Comparison of ENCODE assay signal across 8 cellular contexts in the genomic region with DNA sequence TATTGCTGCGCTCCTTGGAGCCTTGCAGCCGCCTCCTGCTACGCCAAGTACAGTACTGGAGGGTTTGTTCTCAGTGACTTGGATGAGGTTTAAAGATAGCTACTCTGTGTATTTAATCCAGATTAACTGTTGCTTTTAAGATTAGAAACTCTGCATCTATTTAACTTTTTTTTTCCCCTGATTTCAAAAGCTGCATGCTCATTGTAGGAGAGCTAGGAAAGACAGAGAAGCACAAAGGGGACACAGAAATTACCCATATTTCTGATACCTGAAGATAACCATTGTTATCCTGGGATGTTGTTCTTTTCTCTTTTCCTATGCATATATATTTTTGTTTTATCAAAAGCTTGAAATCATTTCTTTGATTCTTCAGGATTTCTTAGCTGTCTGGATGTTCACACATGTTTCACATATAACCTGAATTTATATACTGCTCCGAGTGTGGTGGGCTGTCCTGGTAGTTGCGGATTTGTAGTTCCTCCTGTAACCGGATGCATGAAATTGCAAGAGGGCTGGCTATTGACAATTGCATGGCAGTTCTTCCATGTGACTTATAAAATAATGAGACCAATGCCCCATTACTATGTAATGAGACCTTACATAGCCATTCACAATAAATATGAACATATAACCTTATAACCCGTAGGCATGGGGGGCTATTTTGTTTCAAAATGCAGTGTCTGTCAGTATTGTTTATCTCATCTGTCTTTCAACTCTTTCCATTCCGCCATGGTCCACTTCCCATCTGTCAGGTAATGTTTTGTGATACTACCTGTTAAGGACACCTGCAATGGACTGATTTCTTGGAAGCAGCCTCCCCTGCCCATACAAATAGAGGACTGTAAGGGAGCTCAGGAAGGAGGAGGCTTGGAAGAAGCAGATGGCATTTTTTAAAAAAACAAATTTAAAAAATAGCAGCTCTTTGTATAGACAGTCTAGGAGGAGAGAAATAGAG. TPM values are rescaled to one million over a fixed set of nuclear protein-coding genes. Genes with fewer than 3 reads are reported as not detected.
A peak's percentile ranks its signal among the peaks of the same experiment; 100 is the strongest.
DNase-seq lines count a peak whose midpoint lies in the region; ATAC-seq and TF ChIP-seq lines count a peak whose summit lies in the region.

No MANE protein-coding gene starts in this region.

- H3K36me3 ChIP-seq in MG63 (no peaks in the 10 kb centered on the region), kidney epithelial cell (ENCODE audit: control insufficient read depth, insufficient read depth, low read length) (no peaks in the 10 kb centered on the region), subcutaneous abdominal adipose tissue (ENCODE audit: control insufficient read depth in 5 of 5, insufficient read depth in 5 of 5, low read length in 5 of 5) (no peaks in the 10 kb centered on the region)

- H3K27ac ChIP-seq in subcutaneous abdominal adipose tissue (ENCODE audit: low read depth, low read length): peak overlapping the region; percentile 41

- TF ChIP-seq CTCF in astrocyte of the cerebellum (IDR thresholded peaks at IDR 0.05; ENCODE audit: low read depth, low read length, missing control alignments) (no peak), kidney epithelial cell (IDR thresholded peaks at IDR 0.05; ENCODE audit: insufficient read depth, low read length, poor library complexity, severe bottlenecking) (no peak)

- no peaks in the 10 kb centered on the region for H3K9me3 ChIP-seq in MG63
- no peaks in the 10 kb centered on the region for H3K9me3 ChIP-seq in subcutaneous abdominal adipose tissue (ENCODE audit: control insufficient read depth in 5 of 5, low read length in 5 of 5)

- in situ Hi-C loops in astrocyte of the cerebellum (cut with HindIII; ENCODE audit: low sequenced_read_pairs): no loop called here

- ATAC-seq in GM21619 (IDR thresholded peaks at IDR 0.05; ENCODE audit: unreplicated experiment) (no peak), HG02938 (IDR thresholded peaks at IDR 0.05; ENCODE audit: unreplicated experiment) (no peak)

- peak; percentile 45 for DNase-seq in DMS 273 (lab: John Stamatoyannopoulos, UW; ENCODE audit: unreplicated experiment)
- DNase-seq in MG63: no peak
- DNase-seq in astrocyte of the cerebellum (ENCODE audit: low read depth): no peak
- DNase-seq in kidney epithelial cell (ENCODE audit: low read depth): no peak
- no peak for DNase-seq in NCI-H1436 treated with DMSO at 0.1 percent for 48 hours (lab: John Stamatoyannopoulos, UW)

- H3K27me3 ChIP-seq in MG63 (peaks cover 2% of the 10 kb centered on the region; the same call in 1 of the 2 replicates), kidney epithelial cell (ENCODE audit: control insufficient read depth, insufficient read depth, low read length) (no peaks in the 10 kb centered on the region), subcutaneous abdominal adipose tissue (ENCODE audit: control insufficient read depth in 5 of 5, insufficient read depth in 4 of 5, low read length in 5 of 5) (no peaks in the 10 kb centered on the region)

- peak overlapping the region; percentile 75 for H3K4me3 ChIP-seq in MG63
- H3K4me3 ChIP-seq in astrocyte of the cerebellum (ENCODE audit: low read depth, low read length): peak overlapping the region; percentile 76
- peak overlapping the region; percentile 67 for H3K4me3 ChIP-seq in kidney epithelial cell (ENCODE audit: low read depth, low read length)
- peak overlapping the region; percentile 78 to 93 (median 82) for H3K4me3 ChIP-seq in subcutaneous abdominal adipose tissue (ENCODE audit: low read depth in 1 of 5, low read length in 5 of 5)

- peaks cover 0 to 25% (median 15%) of the 10 kb centered on the region in 5 donors for H3K4me1 ChIP-seq in subcutaneous abdominal adipose tissue (ENCODE audit: control insufficient read depth in 5 of 5, insufficient read depth in 5 of 5, low read length in 5 of 5)

- peak overlapping the region in 3 of 5 donors; percentile 72 to 86 (median 73) for H3K9ac ChIP-seq in subcutaneous abdominal adipose tissue (ENCODE audit: low read length in 5 of 5)

RNA-seq across cellular contexts. Expression of gene RAVER2, which starts 1.4 kb away (rescaled TPM):
- 7.4 and 7.6 TPM in 2 replicates for total RNA-seq in MG63 (2014; rRNA removed; shearing (Covaris generic); ENCODE audit: low replicate concordance)
- total RNA-seq in kidney epithelial cell: 11.8 and 12.6 TPM in 2 replicates
